Comparison of ENCODE assay signal across 19 cellular contexts in genomic region chr10:106958591-106959328, GRCh38.
DNase-seq lines count a peak whose midpoint lies in the region; ATAC-seq lines count a peak whose summit lies in the region.
"Had no signal": no experiment of that assay in that cellular context is flagged by ENCODE, and none has a peak within 500 bp of the region (broad histone marks: within the 10 kb centered on the region; RNA-seq: fewer than 3 reads in every experiment).

No MANE protein-coding gene starts in this region.

- H3K4me2 ChIP-seq in BLaER1 = peak overlapping the region; percentile 77
- H3K4me2 ChIP-seq: GM23338 had no signal

- no peaks in the 10 kb centered on the region for H3K27me3 ChIP-seq in BLaER1
- H3K27me3 ChIP-seq: SJSA1, stomach, uterus had no signal

- H3K4me1 ChIP-seq in BLaER1 = peaks cover 39% of the 10 kb centered on the region
- H3K4me1 ChIP-seq: SJSA1, uterus had no signal

- peak overlapping the region; percentile 76 for H3K27ac ChIP-seq in BLaER1
- H3K27ac ChIP-seq: HL-60, SJSA1, stomach, uterus had no signal

- no peaks in the 10 kb centered on the region for H4K20me1 ChIP-seq in BLaER1

- H3K36me3 ChIP-seq in BLaER1 = no peaks in the 10 kb centered on the region
- H3K36me3 ChIP-seq: SJSA1, stomach, uterus had no signal

- H3K9me3 ChIP-seq in BLaER1 = peaks cover 13% of the 10 kb centered on the region; the same call in 1 of the 2 replicates
- H3K9me3 ChIP-seq: SJSA1, stomach, uterus had no signal

- ATAC-seq in HG02571 (IDR thresholded peaks at IDR 0.05; ENCODE audit: unreplicated experiment) (peak; percentile 2), left lobe of liver (peak; percentile 49), HG03521 (IDR thresholded peaks at IDR 0.05; ENCODE audit: unreplicated experiment) (no peak), GM19328 (IDR thresholded peaks at IDR 0.05; ENCODE audit: unreplicated experiment) (no peak)

- no peak overlapping the region for H3K4me3 ChIP-seq in BLaER1
- H3K4me3 ChIP-seq: GM23338, SJSA1, stomach, uterus had no signal

- peak overlapping the region; percentile 45; the same call in 1 of the 2 replicates for H3K9ac ChIP-seq in BLaER1

- DNase-seq in UCSD-AML1 (lab: John Stamatoyannopoulos, UW; ENCODE audit: unreplicated experiment) (peak; percentile 12), left lobe of liver (ENCODE audit: low spot score) (no peak), LoVo (ENCODE audit: low spot score) (no peak), RPMI8226 (no peak)
- DNase-seq: activated naive CD4-positive, alpha-beta T cell treated with anti-CD3 and anti-CD28 coated beads, Interleukin-2, amount 50 U/mL, for 16 hours; cortex of kidney; foreskin melanocyte; NCI-H1417; NCI-H446; stimulated activated CD4-positive, alpha-beta T cell treated with anti-CD3 and anti-CD28 coated beads, Interleukin-1b, Interleukin-23, amount 100 ng/mL, for 48 hours; stomach; uterus had no signal

Comparison
In these comparisons a context has a peak if more than half of its experiments do, and no peak if none do; other contexts are left out.
1. ATAC-seq: peak in HG02571 (single experiment) and left lobe of liver (single experiment); none in HG03521 (single experiment) and GM19328 (single experiment).